22 cellular contexts compared by ENCODE assay signal in genomic region chr1:5737081-5737480, GRCh38.
DNase-seq lines count a peak whose midpoint lies in the region; ATAC-seq, FAIRE-seq and TF ChIP-seq lines count a peak whose summit lies in the region.
"Had no signal": no experiment of that assay in that cellular context is flagged by ENCODE, and none has a peak within 500 bp of the region (broad histone marks: within the 10 kb centered on the region; RNA-seq: fewer than 3 reads in every experiment).

No MANE protein-coding gene starts in this region.

- CTCF ChIA-PET in HEK293 (lab: Yijun Ruan, JAX) = no interaction called here
- CTCF ChIA-PET in IMR-90 (lab: Yijun Ruan, JAX) = no interaction called here
- CTCF ChIA-PET in H1 (lab: Charles Lee; ENCODE audit: partially characterized antibody) = interaction anchor here (1.3 to 4.5 kb wide), 2 partner anchors 8 to 95 kb away, joined by 3 to 36 read pairs; no protein-coding TSS in a partner anchor

- DNase-seq in IMR-90 (no peak), H1 (ENCODE audit: low read depth in 1 of 2, low spot score in 2 of 2) (no peak), HUDEP-2 (lab: John Stamatoyannopoulos, UW; ENCODE audit: unreplicated experiment in 76 of 76) (no peak), NCI-H2196 treated with DMSO at 0.1 percent for 48 hours (lab: John Stamatoyannopoulos, UW; ENCODE audit: unreplicated experiment) (no peak)
- DNase-seq: 8988T; ACHN; BE2C; C1 segment of cervical spinal cord; Caco-2; Calu3; CD4-positive, alpha-beta T cell; CD8-positive, alpha-beta T cell; DMS79 treated with DMSO at 0.1 percent for 48 hours; GF-D8 had no signal

- H2AK9ac ChIP-seq in IMR-90 (replicated peaks; ENCODE audit: low read depth, low read length, poor library complexity) = no peak overlapping the region

- no peaks in the 10 kb centered on the region for H3K79me2 ChIP-seq in H1 (ENCODE audit: control insufficient read depth in 1 of 2, insufficient read depth in 2 of 2, low read length in 2 of 2)

- H3K4me1 ChIP-seq in HEK293 (ENCODE audit: control insufficient read depth, insufficient read depth, low read length) (no peaks in the 10 kb centered on the region), IMR-90 (ENCODE audit: control insufficient read depth, insufficient read depth, low read length) (no peaks in the 10 kb centered on the region), H1 (replicated peaks in 1 of 4; ENCODE audit: control insufficient read depth in 3 of 4, insufficient read depth in 4 of 4, low read length in 3 of 4) (no peaks in the 10 kb centered on the region)
- H3K4me1 ChIP-seq: BE2C had no signal

- no peak overlapping the region for H2BK15ac ChIP-seq in IMR-90 (ENCODE audit: low read depth, low read length)
- no peak overlapping the region for H2BK15ac ChIP-seq in H1 (ENCODE audit: low read length)

- H3K18ac ChIP-seq in IMR-90 (ENCODE audit: low read depth, low read length) (no peak overlapping the region), H1 (ENCODE audit: extremely low read depth, low read length) (no peak overlapping the region)

- no peak for FAIRE-seq in H1 (lab: Jason Lieb, UNC)
- FAIRE-seq: A204.1, D721Med, G401.6, GM12891, GM19239 had no signal

- H3K56ac ChIP-seq in IMR-90 (ENCODE audit: extremely low read depth, insufficient read depth, low read length) = no peak overlapping the region
- H3K56ac ChIP-seq in H1 (replicated peaks; ENCODE audit: insufficient read length, low read depth, low read length) = peak overlapping the region; percentile 83

- H3K36me3 ChIP-seq in HEK293 (ENCODE audit: control insufficient read depth in 2 of 2, insufficient read depth in 1 of 2, low read length in 2 of 2) (no peaks in the 10 kb centered on the region), IMR-90 (ENCODE audit: control insufficient read depth, insufficient read depth, low read length) (no peaks in the 10 kb centered on the region), H1 (ENCODE audit: control insufficient read depth in 2 of 4, insufficient read depth in 4 of 4, low read length in 3 of 4) (no peaks in the 10 kb centered on the region)
- H3K36me3 ChIP-seq: BE2C, BLaER1 had no signal

- H3K27ac ChIP-seq in HEK293 (ENCODE audit: extremely low read depth, low read depth, low read length) (no peak overlapping the region), IMR-90 (ENCODE audit: insufficient read depth, low read length) (no peak overlapping the region), H1 (ENCODE audit: low read depth, low read length) (no peak overlapping the region)
- H3K27ac ChIP-seq: BLaER1 had no signal

- no peak overlapping the region for H3K23ac ChIP-seq in IMR-90 (ENCODE audit: low read depth, low read length)
- no peak overlapping the region for H3K23ac ChIP-seq in H1 (ENCODE audit: insufficient read length)

- no peak for TF ChIP-seq RAD21 in IMR-90 (IDR thresholded peaks at IDR 0.05; ENCODE audit: low read length)
- TF ChIP-seq RAD21 in H1 (IDR thresholded peaks at IDR 0.05 in 1 of 2, conservative IDR thresholded peaks at IDR 0.05 in 1 of 2; ENCODE audit: low read depth in 2 of 2, low read length in 2 of 2) = no peak

- no peak overlapping the region for H3K9ac ChIP-seq in IMR-90 (ENCODE audit: low read depth, low read length)
- no peak overlapping the region for H3K9ac ChIP-seq in H1 (replicated peaks in 1 of 4; ENCODE audit: extremely low read depth in 1 of 4, low read depth in 3 of 4, low read length in 3 of 4)
- H3K9ac ChIP-seq: BLaER1 had no signal

- no peak for TF ChIP-seq EP300 in H1 (IDR thresholded peaks at IDR 0.05; ENCODE audit: borderline replicate concordance in 1 of 2, low read depth in 2 of 2, low read length in 2 of 2)

- no peaks in the 10 kb centered on the region for H3K9me1 ChIP-seq in IMR-90 (ENCODE audit: insufficient read depth, low read length)

- no TSS peak for BruUV-seq in IMR-90 (replicated peaks; lab: Mats Ljungman, UMichigan)

- no peak overlapping the region for H2BK20ac ChIP-seq in IMR-90 (ENCODE audit: low read depth, low read length)
- H2BK20ac ChIP-seq in H1 (ENCODE audit: low read length) = no peak overlapping the region

- H4K20me1 ChIP-seq in IMR-90 (ENCODE audit: insufficient read depth, low read length) (no peaks in the 10 kb centered on the region), H1 (replicated peaks in 1 of 2; ENCODE audit: control insufficient read depth in 1 of 2, insufficient read depth in 2 of 2, low read length in 2 of 2) (peaks cover 0 to 5% of the 10 kb centered on the region in 2 experiments)
- H4K20me1 ChIP-seq: BLaER1 had no signal

- no peaks in the 10 kb centered on the region for H3K27me3 ChIP-seq in IMR-90 (ENCODE audit: control insufficient read depth, insufficient read depth, low read length)
- H3K27me3 ChIP-seq in H1 (replicated peaks in 1 of 4; ENCODE audit: control insufficient read depth in 3 of 4, extremely low read depth in 1 of 4, insufficient read depth in 3 of 4, low read length in 3 of 4) = no peaks in the 10 kb centered on the region; a peak in 1 of 7 replicates
- H3K27me3 ChIP-seq: BE2C, BLaER1 had no signal

- intact Hi-C loops in IMR-90 (cut with micrococcal nuclease) = no loop called here

- POLR2A ChIA-PET in HEK293 (lab: Yijun Ruan, JAX) (no interaction called here), IMR-90 (lab: Charles Lee; ENCODE audit: unreplicated experiment) (no interaction called here), H1 (lab: Charles Lee; ENCODE audit: partially characterized antibody) (no interaction called here)

- WGBS in IMR-90 (ENCODE audit: extremely low coverage in 2 of 2, insufficient read length in 1 of 2), 2 experiments = 56 to 99% methylated on average over 4 of the region's 4 CpGs
- 66 to 100% methylated on average over 4 of the region's 4 CpGs for WGBS in H1 (ENCODE audit: extremely low coverage in 1 of 2, insufficient coverage in 1 of 2, insufficient read length in 1 of 2, insufficient replicate concordance in 2 of 2, low coverage in 1 of 2, low lambda C conversion rate in 2 of 2, missing lambda C conversion rate in 1 of 2), 2 experiments

- H2BK12ac ChIP-seq in H1 (ENCODE audit: low read depth, low read length) = no peak overlapping the region

- H3K4me3 ChIP-seq in HEK293 (ENCODE audit: low read depth, low read length) (no peak overlapping the region), IMR-90 (ENCODE audit: insufficient read depth, low read depth, low read length) (no peak overlapping the region), H1 (ENCODE audit: extremely low read depth in 1 of 4, insufficient read depth in 2 of 4, low read depth in 3 of 4, low read length in 4 of 4) (no peak overlapping the region)
- H3K4me3 ChIP-seq: BLaER1 had no signal

- no peaks in the 10 kb centered on the region for H3K9me3 ChIP-seq in HEK293 (ENCODE audit: control insufficient read depth, insufficient read depth, low read depth, low read length)
- peaks cover 31% of the 10 kb centered on the region for H3K9me3 ChIP-seq in IMR-90 (ENCODE audit: control insufficient read depth, insufficient read depth, low read length)
- no peaks in the 10 kb centered on the region for H3K9me3 ChIP-seq in H1 (ENCODE audit: insufficient read depth in 2 of 2, low read depth in 1 of 2, low read length in 1 of 2)
- H3K9me3 ChIP-seq: BE2C, BLaER1, Caco-2 had no signal

- H3K14ac ChIP-seq in IMR-90 (replicated peaks; ENCODE audit: low read depth, low read length) (no peak overlapping the region), H1 (ENCODE audit: insufficient read length) (no peak overlapping the region)

- H3K4me2 ChIP-seq in IMR-90 (ENCODE audit: low read depth, low read length) (no peak overlapping the region), H1 (ENCODE audit: insufficient read depth in 1 of 2, low read depth in 2 of 2, low read length in 2 of 2) (no peak overlapping the region)
- H3K4me2 ChIP-seq: BLaER1 had no signal

- TF ChIP-seq POLR2A in IMR-90 (IDR thresholded peaks at IDR 0.05; ENCODE audit: low read depth, low read length) = no peak
- TF ChIP-seq POLR2A in H1 (IDR thresholded peaks at IDR 0.05; ENCODE audit: control extremely low read depth in 1 of 2, low read depth in 2 of 2, low read length in 2 of 2) = no peak

- ATAC-seq in IMR-90 (ENCODE audit: low read depth) = no peak
- no peak for ATAC-seq in GM19455 (IDR thresholded peaks at IDR 0.05; ENCODE audit: unreplicated experiment)
- ATAC-seq: CD8-positive, alpha-beta T cell had no signal

- peaks cover 13% of the 10 kb centered on the region; the same call in 1 of the 2 replicates for H3K23me2 ChIP-seq in H1 (ENCODE audit: low read depth, low read length)

- H2BK5ac ChIP-seq in IMR-90 (ENCODE audit: low read depth, low read length, poor library complexity, severe bottlenecking) (peak overlapping the region; percentile 50), H1 (ENCODE audit: low read depth, low read length) (no peak overlapping the region)

- no peaks in the 10 kb centered on the region for H3K79me1 ChIP-seq in IMR-90 (ENCODE audit: low read depth in 1 of 2, low read length in 2 of 2)
- no peaks in the 10 kb centered on the region for H3K79me1 ChIP-seq in H1 (ENCODE audit: low read depth, low read length)

- dilution Hi-C loops in IMR-90 (cut with HindIII; ENCODE audit: low sequenced_read_pairs, unreplicated experiment) = no loop called here

- H3K4ac ChIP-seq in IMR-90 (ENCODE audit: low read depth, low read length) (no peak overlapping the region), H1 (replicated peaks; ENCODE audit: insufficient read length, low read depth, low read length) (no peak overlapping the region)

- TF ChIP-seq CTCF in HEK293 (tag by site-specific recombination; IDR thresholded peaks at IDR 0.05) (no peak), IMR-90 (conservative IDR thresholded peaks at IDR 0.05; ENCODE audit: low read depth, low read length) (no peak), H1 (IDR thresholded peaks at IDR 0.05; ENCODE audit: control extremely low read depth in 1 of 3, insufficient read depth in 1 of 3, low read depth in 1 of 3, low read length in 3 of 3) (no peak)

- H2AK5ac ChIP-seq in IMR-90 (ENCODE audit: low read depth, low read length) = no peak overlapping the region
- no peak overlapping the region for H2AK5ac ChIP-seq in H1 (ENCODE audit: low read depth, low read length)

- no peak overlapping the region for H2AFZ ChIP-seq in IMR-90 (replicated peaks; ENCODE audit: low read length, poor library complexity)
- H2AFZ ChIP-seq in H1 (ENCODE audit: low read length) = no peak overlapping the region

- H2BK120ac ChIP-seq in IMR-90 (ENCODE audit: low read depth, low read length) (no peak overlapping the region), H1 (replicated peaks; ENCODE audit: low read depth, low read length) (no peak overlapping the region)

- H4K5ac ChIP-seq in IMR-90 (ENCODE audit: low read depth, low read length) = no peak overlapping the region
- no peak overlapping the region for H4K5ac ChIP-seq in H1 (ENCODE audit: insufficient read length, low read depth, low read length)

- no peak overlapping the region for H4K91ac ChIP-seq in IMR-90 (ENCODE audit: insufficient read depth, low read depth, low read length)
- no peak overlapping the region for H4K91ac ChIP-seq in H1 (replicated peaks; ENCODE audit: insufficient read length, low read length)

- H4K8ac ChIP-seq in IMR-90 (ENCODE audit: low read depth in 2 of 2, low read length in 2 of 2) (no peak overlapping the region), H1 (ENCODE audit: extremely low read depth, insufficient read depth, low read length) (no peak overlapping the region)

- in situ Hi-C loops in IMR-90 (cut with MboI; ENCODE audit: low sequenced_read_pairs) = no loop called here

TF ChIP-seq in IMR-90, 13 proteins besides CTCF, POLR2A, EP300 and RAD21 (continues in another document):
- TF ChIP-seq MAZ (IDR thresholded peaks at IDR 0.05; ENCODE audit: borderline replicate concordance, low read depth, low read length) = no peak
